27 cellular contexts compared by ENCODE assay signal in the genomic region with DNA sequence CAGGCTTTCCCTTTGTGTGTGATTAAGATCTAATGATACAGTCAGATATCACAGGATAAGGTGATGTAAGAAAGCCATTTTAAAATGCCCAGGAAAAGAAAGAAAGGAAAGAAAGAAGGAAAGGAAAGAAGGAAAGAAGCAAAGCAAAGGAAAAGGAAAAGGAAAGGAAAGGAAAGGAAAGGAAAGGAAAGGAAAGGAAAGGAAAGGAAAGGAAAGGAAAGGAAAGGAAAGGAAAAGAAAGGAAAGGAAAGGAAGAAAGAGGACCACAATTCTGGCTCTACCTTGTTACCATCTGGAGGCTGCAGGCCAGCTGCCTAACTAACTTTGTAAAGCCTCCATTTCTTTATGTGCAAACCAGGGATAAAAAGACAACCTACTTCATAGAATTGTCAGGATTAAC.
"Had no signal": no experiment of that assay in that cellular context is flagged by ENCODE, and none has a peak within 500 bp of the region (broad histone marks: within the 10 kb centered on the region; RNA-seq: fewer than 3 reads in every experiment).

No MANE protein-coding gene starts in this region.

- H3K27ac Mint-ChIP-seq: dendritic cell treated with granulocyte-macrophage colony-stimulating factor and Interleukin-4, amounts not matched to agents 40 ng/mL and 50 ng/mL, for 4 days; endodermal cell; nephron; neural progenitor cell; stimulated activated naive B cell treated with anti-CD40 and anti-IgM and Interleukin-4, amounts not matched to agents 10 μg/mL and 1 μg/mL and 100 μg/mL, for 72 hours; stimulated activated naive CD8-positive, alpha-beta T cell treated with anti-CD3 and anti-CD28 coated beads, Interleukin-15, amount 100 ng/mL, for 72 hours had no signal

- H3K27me3 Mint-ChIP-seq: stimulated activated naive CD8-positive, alpha-beta T cell treated with anti-CD3 and anti-CD28 coated beads, Interleukin-15, amount 100 ng/mL, for 72 hours had no signal

- H3K36me3 Mint-ChIP-seq: neural progenitor cell had no signal

- ATAC-seq: foreskin keratinocyte; gastroesophageal sphincter; heart left ventricle; left cardiac atrium; left lung; naive thymus-derived CD4-positive, alpha-beta T cell; psoas muscle; right cardiac atrium; stimulated activated naive B cell treated with anti-CD40 and anti-IgM and Interleukin-4, amounts not matched to agents 10 μg/mL and 1 μg/mL and 100 μg/mL, for 72 hours; stimulated activated naive CD8-positive, alpha-beta T cell treated with anti-CD3 and anti-CD28 coated beads, Interleukin-15, amount 100 ng/mL, for 72 hours; upper lobe of right lung had no signal

- H3K9me3 Mint-ChIP-seq: endodermal cell, nephron had no signal

- H3K9me3 ChIP-seq: colonic mucosa, esophagus muscularis mucosa, gastroesophageal sphincter, heart left ventricle, psoas muscle, suprapubic skin, transverse colon, upper lobe of right lung, uterus had no signal

- H2AFZ ChIP-seq: hepatocyte, neural progenitor cell had no signal

- H3K4me3 Mint-ChIP-seq: dendritic cell treated with granulocyte-macrophage colony-stimulating factor and Interleukin-4, amounts not matched to agents 40 ng/mL and 50 ng/mL, for 4 days; endodermal cell; naive thymus-derived CD4-positive, alpha-beta T cell; nephron; neural progenitor cell; stimulated activated naive B cell treated with anti-CD40 and anti-IgM and Interleukin-4, amounts not matched to agents 10 μg/mL and 1 μg/mL and 100 μg/mL, for 72 hours; stimulated activated naive CD8-positive, alpha-beta T cell treated with anti-CD3 and anti-CD28 coated beads, Interleukin-15, amount 100 ng/mL, for 72 hours had no signal

- H3K4me2 ChIP-seq: hepatocyte, neural progenitor cell had no signal

- H3K4me3 ChIP-seq: colonic mucosa, esophagus muscularis mucosa, gastroesophageal sphincter, heart left ventricle, hepatocyte, left lung, neural progenitor cell, psoas muscle, sigmoid colon, suprapubic skin, transverse colon, upper lobe of right lung, uterus had no signal

- H3K36me3 ChIP-seq: colonic mucosa, esophagus muscularis mucosa, gastroesophageal sphincter, heart left ventricle, left lung, neural progenitor cell, sigmoid colon, suprapubic skin, transverse colon, upper lobe of right lung, uterus had no signal

- H3K4me1 ChIP-seq: colonic mucosa, esophagus muscularis mucosa, foreskin keratinocyte, gastroesophageal sphincter, psoas muscle, sigmoid colon, suprapubic skin, transverse colon, upper lobe of right lung, uterus had no signal

- H3K27me3 ChIP-seq: colonic mucosa, esophagus muscularis mucosa, foreskin keratinocyte, gastroesophageal sphincter, heart left ventricle, hepatocyte, left lung, sigmoid colon, suprapubic skin, transverse colon, upper lobe of right lung, uterus had no signal

- DNase-seq: colonic mucosa; effector CD8-positive, alpha-beta T cell; endodermal cell; foreskin keratinocyte; heart left ventricle; kidney; left cardiac atrium; left lung; mesendoderm; midbrain; naive thymus-derived CD4-positive, alpha-beta T cell; nucleus accumbens; psoas muscle; right cardiac atrium; sigmoid colon; stimulated activated naive B cell treated with anti-CD40 and anti-IgM and Interleukin-4, amounts not matched to agents 10 μg/mL and 1 μg/mL and 100 μg/mL, for 72 hours; stimulated activated naive CD8-positive, alpha-beta T cell treated with anti-CD3 and anti-CD28 coated beads, Interleukin-15, amount 100 ng/mL, for 72 hours; transverse colon; upper lobe of right lung; uterus had no signal

- H3K9ac ChIP-seq: neural progenitor cell had no signal

- H3K27ac ChIP-seq: colonic mucosa, esophagus muscularis mucosa, foreskin keratinocyte, gastroesophageal sphincter, heart left ventricle, hepatocyte, left lung, neural progenitor cell, psoas muscle, sigmoid colon, suprapubic skin, transverse colon, upper lobe of right lung, uterus had no signal

- H3K4me1 Mint-ChIP-seq: nephron had no signal
